8 cellular contexts compared by ENCODE assay signal in genomic region chr16:67184453-67185002, GRCh38. TPM values are rescaled to one million over a fixed set of nuclear protein-coding genes. Genes with fewer than 3 reads are reported as not detected.
DNase-seq lines count a peak whose midpoint lies in the region; TF ChIP-seq lines count a peak whose summit lies in the region.

No MANE protein-coding gene starts in this region.

- H3K9ac ChIP-seq in colonic mucosa (ENCODE audit: low read depth in 2 of 2, low read length in 2 of 2) (peak overlapping the region; percentile 66 to 77), muscle layer of colon (ENCODE audit: low read length) (no peak overlapping the region)

- H3K4me3 ChIP-seq in MG63 (peak overlapping the region; percentile 87), colonic mucosa (peak overlapping the region; percentile 67), muscle layer of colon (ENCODE audit: low read depth in 1 of 2, low read length in 2 of 2) (peak overlapping the region; percentile 54 to 64)

- H3K4me1 ChIP-seq in colonic mucosa (peaks cover 11% of the 10 kb centered on the region), muscle layer of colon (ENCODE audit: insufficient read depth, low read length) (peaks cover 28% of the 10 kb centered on the region)

- DNase-seq in NCI-H1417 (lab: John Stamatoyannopoulos, UW) (peak; percentile 39 to 87 (median 85)), NCI-H1417 treated with DMSO at 0.1 percent for 48 hours (lab: John Stamatoyannopoulos, UW) (no peak), MG63 (no peak), colonic mucosa (no peak), hippocampal formation (lab: John Stamatoyannopoulos, UW) (no peak), cortex of kidney (lab: John Stamatoyannopoulos, UW) (no peak), mesenteric fat pad (ENCODE audit: low spot score) (no peak)

- no peaks in the 10 kb centered on the region for H3K27me3 ChIP-seq in MG63
- H3K27me3 ChIP-seq in colonic mucosa, result no peaks in the 10 kb centered on the region
- H3K27me3 ChIP-seq in muscle layer of colon (ENCODE audit: control insufficient read depth in 1 of 2, insufficient read depth in 2 of 2, low read length in 2 of 2), result no peaks in the 10 kb centered on the region

- peak overlapping the region; percentile 92 for H3K27ac ChIP-seq in colonic mucosa
- H3K27ac ChIP-seq in muscle layer of colon (ENCODE audit: low read depth, low read length), result peak overlapping the region; percentile 73

- intact Hi-C loops in colonic mucosa (cut with DNase I), result loop anchor here (10.0 kb wide), 1 partner anchor 210 kb away; no protein-coding TSS in a partner anchor

- TF ChIP-seq CTCF in colonic mucosa (IDR thresholded peaks at IDR 0.05), result no peak

- H3K9me3 ChIP-seq in MG63 (no peaks in the 10 kb centered on the region), colonic mucosa (no peaks in the 10 kb centered on the region), muscle layer of colon (ENCODE audit: low read length) (no peaks in the 10 kb centered on the region)

- H3K36me3 ChIP-seq in MG63 (no peaks in the 10 kb centered on the region), colonic mucosa (no peaks in the 10 kb centered on the region), muscle layer of colon (ENCODE audit: insufficient read depth, low read length) (no peaks in the 10 kb centered on the region)

RNA-seq across cellular contexts. Expression of gene MATCAP1, which starts 0.8 kb away (rescaled TPM):
- 5.7 and 8.5 TPM in 2 replicates for total RNA-seq in MG63 (2014; rRNA removed; shearing (Covaris generic); ENCODE audit: low replicate concordance)
- total RNA-seq in colonic mucosa (10 to 100 TPM; 24.0 to 43.0 TPM), mesenteric fat pad (14.5 TPM)

RNA-seq across cellular contexts. Expression of gene EXOC3L1, which starts 5.4 kb away (rescaled TPM):
- not detected in 2 replicates for total RNA-seq in MG63 (2014; rRNA removed; shearing (Covaris generic); ENCODE audit: low replicate concordance)
- 1 to 10 TPM; 2.3 to 4.6 TPM for total RNA-seq in colonic mucosa
- 4.1 TPM for total RNA-seq in mesenteric fat pad

RNA-seq across cellular contexts. Expression of gene E2F4, which starts 7.4 kb away (rescaled TPM):
- total RNA-seq in MG63 (2014; rRNA removed; shearing (Covaris generic); ENCODE audit: low replicate concordance), result 72.5 and 81.0 TPM in 2 replicates
- total RNA-seq in colonic mucosa (10 to 100 TPM; 53.3 to 89.0 TPM), mesenteric fat pad (68.4 TPM)

RNA-seq across cellular contexts. Expression of gene NOL3, which starts 14.2 kb away (rescaled TPM):
- total RNA-seq in MG63 (2014; rRNA removed; shearing (Covaris generic); ENCODE audit: low replicate concordance), result 9.9 and 16.5 TPM in 2 replicates
- 10 to 100 TPM; 26.2 to 31.0 TPM for total RNA-seq in colonic mucosa
- total RNA-seq in mesenteric fat pad, result 31.3 TPM

RNA-seq across cellular contexts. Expression of gene ELMO3, which starts 14.4 kb away (rescaled TPM):
- 1.9 TPM in 1 of 2 replicates, not detected in the other for total RNA-seq in MG63 (2014; rRNA removed; shearing (Covaris generic); ENCODE audit: low replicate concordance)
- total RNA-seq in colonic mucosa (10 to 100 TPM; 60.7 to 75.6 TPM), mesenteric fat pad (1.2 TPM)

Comparison
In these comparisons a context has a peak if more than half of its experiments do, and no peak if none do; other contexts are left out.
1. DNase-seq: peak in NCI-H1417 (3 of 3); none in NCI-H1417 treated with DMSO at 0.1 percent for 48 hours (single experiment), MG63 (single experiment), colonic mucosa (single experiment), hippocampal formation (0 of 2), cortex of kidney (single experiment) and mesenteric fat pad (single experiment).
2. Peak in every context shown above with its lines, with median percentiles within 50 percentile points of each other: H3K4me3 ChIP-seq.